In genomic region chr12:101642115-101643067, GRCh38 we compare ENCODE assay signal across 10 cellular contexts. TPM values are rescaled to one million over a fixed set of nuclear protein-coding genes. Genes with fewer than 3 reads are reported as not detected.
DNase-seq lines count a peak whose midpoint lies in the region; ATAC-seq and TF ChIP-seq lines count a peak whose summit lies in the region.
"Had no signal": no experiment of that assay in that cellular context is flagged by ENCODE, and none has a peak within 500 bp of the region (broad histone marks: within the 10 kb centered on the region; RNA-seq: fewer than 3 reads in every experiment).

No MANE protein-coding gene starts in this region.

- ATAC-seq in left lung (peak; percentile 74), HG03460 (IDR thresholded peaks at IDR 0.05; ENCODE audit: unreplicated experiment) (no peak), GM21723 (IDR thresholded peaks at IDR 0.05; ENCODE audit: unreplicated experiment) (no peak)
- ATAC-seq in stimulated activated naive CD8-positive, alpha-beta T cell treated with anti-CD3 and anti-CD28 coated beads, Interleukin-15, amount 100 ng/mL, for 72 hours, result no peak

- peak overlapping the region; percentile 77 to 80 for H3K4me3 Mint-ChIP-seq in stimulated activated naive CD8-positive, alpha-beta T cell treated with anti-CD3 and anti-CD28 coated beads, Interleukin-15, amount 100 ng/mL, for 72 hours
- H3K4me3 Mint-ChIP-seq: activated CD4-positive, alpha-beta memory T cell treated with anti-CD3 and anti-CD28 coated beads, Interleukin-2, amount 10 ng/mL, durations not matched to agents 7 days and 5 days had no signal

- H3K27me3 ChIP-seq in brain microvascular endothelial cell (replicated peaks), result no peaks in the 10 kb centered on the region
- peaks cover 5 to 22% of the 10 kb centered on the region in 2 donors for H3K27me3 ChIP-seq in left lung
- H3K27me3 ChIP-seq: BLaER1 had no signal

- peak overlapping the region; percentile 21 for H3K4me3 ChIP-seq in brain microvascular endothelial cell (ENCODE audit: low read depth, low read length)
- H3K4me3 ChIP-seq in left lung, result no peak overlapping the region
- H3K4me3 ChIP-seq: BLaER1 had no signal

- DNase-seq in activated CD8-positive, alpha-beta memory T cell treated with anti-CD3 and anti-CD28 coated beads for 24 hours, result peak; percentile 58
- no peak for DNase-seq in activated CD8-positive, alpha-beta memory T cell treated with anti-CD3 and anti-CD28 coated beads, Interleukin-2, amount 50 U/mL, for 48 hours
- no peak for DNase-seq in brain microvascular endothelial cell
- peak; percentile 34 to 80 for DNase-seq in left lung
- no peak for DNase-seq in stimulated activated naive CD8-positive, alpha-beta T cell treated with anti-CD3 and anti-CD28 coated beads, Interleukin-15, amount 100 ng/mL, for 72 hours
- no peak for DNase-seq in NCI-H82 treated with DMSO at 0.1 percent for 48 hours (lab: John Stamatoyannopoulos, UW; ENCODE audit: unreplicated experiment)
- DNase-seq: activated CD4-positive, alpha-beta memory T cell treated with anti-CD3 and anti-CD28 coated beads, Interleukin-2, amount 10 ng/mL, durations not matched to agents 7 days and 5 days had no signal

- H3K9me3 Mint-ChIP-seq in stimulated activated naive CD8-positive, alpha-beta T cell treated with anti-CD3 and anti-CD28 coated beads, Interleukin-15, amount 100 ng/mL, for 72 hours, result no peaks in the 10 kb centered on the region
- H3K9me3 Mint-ChIP-seq: activated CD4-positive, alpha-beta memory T cell treated with anti-CD3 and anti-CD28 coated beads, Interleukin-2, amount 10 ng/mL, durations not matched to agents 7 days and 5 days had no signal

- in situ Hi-C loops in brain microvascular endothelial cell (cut with HindIII; ENCODE audit: low pct_ligation_motif_present, low sequenced_read_pairs), result no loop called here

- H3K27ac Mint-ChIP-seq in stimulated activated naive CD8-positive, alpha-beta T cell treated with anti-CD3 and anti-CD28 coated beads, Interleukin-15, amount 100 ng/mL, for 72 hours, result no peak overlapping the region
- H3K27ac Mint-ChIP-seq: activated CD4-positive, alpha-beta memory T cell treated with anti-CD3 and anti-CD28 coated beads, Interleukin-2, amount 10 ng/mL, durations not matched to agents 7 days and 5 days had no signal

- intact Hi-C loops in left lung (cut with DNase I), result no loop called here

- no peak overlapping the region for H3K27ac ChIP-seq in brain microvascular endothelial cell
- no peak overlapping the region for H3K27ac ChIP-seq in left lung
- H3K27ac ChIP-seq: BLaER1 had no signal

- peaks cover 28% of the 10 kb centered on the region for H3K27me3 Mint-ChIP-seq in stimulated activated naive CD8-positive, alpha-beta T cell treated with anti-CD3 and anti-CD28 coated beads, Interleukin-15, amount 100 ng/mL, for 72 hours

- H3K4me1 Mint-ChIP-seq in stimulated activated naive CD8-positive, alpha-beta T cell treated with anti-CD3 and anti-CD28 coated beads, Interleukin-15, amount 100 ng/mL, for 72 hours, result peaks cover 8% of the 10 kb centered on the region

- H3K36me3 ChIP-seq in brain microvascular endothelial cell (replicated peaks), result no peaks in the 10 kb centered on the region
- no peaks in the 10 kb centered on the region for H3K36me3 ChIP-seq in left lung
- H3K36me3 ChIP-seq: BLaER1 had no signal

- H3K9me3 ChIP-seq in left lung, result no peaks in the 10 kb centered on the region

- H3K4me1 ChIP-seq in left lung, result no peaks in the 10 kb centered on the region

- no peak for TF ChIP-seq CTCF in brain microvascular endothelial cell (IDR thresholded peaks at IDR 0.05; ENCODE audit: low read depth, low read length, missing control alignments)
- no peak for TF ChIP-seq CTCF in left lung (IDR thresholded peaks at IDR 0.05)

RNA-seq across cellular contexts. Expression of gene MYBPC1, which starts 47.6 kb away (rescaled TPM):
- total RNA-seq in left lung, result under 1 TPM; 0.06 to 0.24 TPM
- total RNA-seq: activated CD4-positive, alpha-beta memory T cell treated with anti-CD3 and anti-CD28 coated beads, Interleukin-2, amount 10 ng/mL, durations not matched to agents 7 days and 5 days had no signal

RNA-seq across cellular contexts. Expression of gene CHPT1, which starts 55.0 kb away (rescaled TPM):
- 10 to 100 TPM; 46.6 to 69.0 TPM for total RNA-seq in left lung

Comparison
In these comparisons a context has a peak if more than half of its experiments do, and no peak if none do; other contexts are left out.
1. DNase-seq: peak in activated CD8-positive, alpha-beta memory T cell treated with anti-CD3 and anti-CD28 coated beads for 24 hours (single experiment) and left lung (2 of 2); none in activated CD8-positive, alpha-beta memory T cell treated with anti-CD3 and anti-CD28 coated beads, Interleukin-2, amount 50 U/mL, for 48 hours (single experiment), brain microvascular endothelial cell (single experiment), stimulated activated naive CD8-positive, alpha-beta T cell treated with anti-CD3 and anti-CD28 coated beads, Interleukin-15, amount 100 ng/mL, for 72 hours (0 of 2) and NCI-H82 treated with DMSO at 0.1 percent for 48 hours (single experiment).